In the genomic region with DNA sequence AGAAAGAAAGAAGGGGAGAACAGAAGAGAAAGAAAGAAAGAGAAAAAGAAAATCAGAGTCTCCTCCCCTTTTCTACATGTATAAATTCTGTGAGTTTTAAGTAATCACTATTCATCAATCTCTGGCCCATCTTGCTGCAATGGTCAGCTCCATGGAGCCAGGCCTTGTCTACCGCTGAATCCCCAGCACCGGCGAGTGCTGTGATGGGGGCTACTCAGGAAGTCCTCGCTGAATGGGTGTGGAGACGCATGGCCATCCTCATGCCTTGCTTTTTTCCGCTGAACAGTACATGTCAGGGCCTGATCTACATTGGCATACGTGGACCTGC, we compare ENCODE assay signal across 1 cellular context.
A peak's percentile ranks its signal among the peaks of the same experiment; 100 is the strongest.
TF ChIP-seq lines count a peak whose summit lies in the region.

No MANE protein-coding gene starts in this region.

TF ChIP-seq in K562, 482 proteins besides CTCF, POLR2A, EP300 and RAD21:
- TF ChIP-seq ZNF436 (CRISPR knock-in tag; IDR thresholded peaks at IDR 0.05), result no peak
- TF ChIP-seq, protein P1, sequence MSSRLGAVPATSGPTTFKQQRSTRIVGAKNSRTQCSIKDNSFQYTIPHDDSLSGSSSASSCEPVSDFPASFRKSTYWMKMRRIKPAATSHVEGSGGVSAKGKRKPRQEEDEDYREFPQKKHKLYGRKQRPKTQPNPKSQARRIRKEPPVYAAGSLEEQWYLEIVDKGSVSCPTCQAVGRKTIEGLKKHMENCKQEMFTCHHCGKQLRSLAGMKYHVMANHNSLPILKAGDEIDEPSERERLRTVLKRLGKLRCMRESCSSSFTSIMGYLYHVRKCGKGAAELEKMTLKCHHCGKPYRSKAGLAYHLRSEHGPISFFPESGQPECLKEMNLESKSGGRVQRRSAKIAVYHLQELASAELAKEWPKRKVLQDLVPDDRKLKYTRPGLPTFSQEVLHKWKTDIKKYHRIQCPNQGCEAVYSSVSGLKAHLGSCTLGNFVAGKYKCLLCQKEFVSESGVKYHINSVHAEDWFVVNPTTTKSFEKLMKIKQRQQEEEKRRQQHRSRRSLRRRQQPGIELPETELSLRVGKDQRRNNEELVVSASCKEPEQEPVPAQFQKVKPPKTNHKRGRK (tag; IDR thresholded peaks at IDR 0.05), result peak; percentile 92
